ENCODE assay signal across 25 cellular contexts in the genomic region with DNA sequence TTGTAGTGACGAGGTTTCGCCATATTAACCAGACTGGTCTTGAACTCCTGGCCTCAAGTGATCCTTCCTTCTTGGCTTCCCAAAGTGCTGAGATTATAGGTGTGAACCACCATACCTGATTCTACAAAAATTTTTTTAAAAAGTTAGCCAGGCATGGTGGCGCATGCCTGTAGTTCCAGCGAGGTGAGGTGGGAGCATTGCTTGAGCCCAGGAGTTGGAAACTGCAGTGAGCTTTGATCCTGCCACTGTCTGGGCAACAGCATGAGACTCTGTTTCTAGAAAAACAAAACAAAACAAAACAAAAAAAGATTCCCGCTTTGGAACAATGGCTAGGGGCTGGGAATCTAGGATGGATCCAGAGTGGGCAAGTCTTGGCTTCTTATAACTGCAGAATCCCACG. TPM values are rescaled to one million over a fixed set of nuclear protein-coding genes. Genes with fewer than 3 reads are reported as not detected.
"Had no signal": no experiment of that assay in that cellular context is flagged by ENCODE, and none has a peak within 500 bp of the region (broad histone marks: within the 10 kb centered on the region; RNA-seq: fewer than 3 reads in every experiment).

No MANE protein-coding gene starts in this region.

- H3K27me3 Mint-ChIP-seq: stimulated activated memory B cell treated with anti-CD40 and anti-IgM and Interleukin-4, amounts not matched to agents 10 μg/mL and 1 μg/mL and 100 μg/mL, for 72 hours; stimulated activated naive CD8-positive, alpha-beta T cell treated with anti-CD3 and anti-CD28 coated beads, Interleukin-15, amount 100 ng/mL, for 72 hours had no signal

- H3K36me3 Mint-ChIP-seq: naive thymus-derived CD8-positive, alpha-beta T cell; stimulated activated memory B cell treated with anti-CD40 and anti-IgM and Interleukin-4, amounts not matched to agents 10 μg/mL and 1 μg/mL and 100 μg/mL, for 72 hours had no signal

- H3K4me3 Mint-ChIP-seq: naive thymus-derived CD8-positive, alpha-beta T cell; nephron; stimulated activated memory B cell treated with anti-CD40 and anti-IgM and Interleukin-4, amounts not matched to agents 10 μg/mL and 1 μg/mL and 100 μg/mL, for 72 hours; stimulated activated naive CD8-positive, alpha-beta T cell treated with anti-CD3 and anti-CD28 coated beads, Interleukin-15, amount 100 ng/mL, for 72 hours had no signal

- ATAC-seq: left cardiac atrium; left lung; lower lobe of right lung; naive thymus-derived CD8-positive, alpha-beta T cell; pancreas; right cardiac atrium; stimulated activated memory B cell treated with anti-CD40 and anti-IgM and Interleukin-4, amounts not matched to agents 10 μg/mL and 1 μg/mL and 100 μg/mL, for 72 hours; stimulated activated naive CD8-positive, alpha-beta T cell treated with anti-CD3 and anti-CD28 coated beads, Interleukin-15, amount 100 ng/mL, for 72 hours had no signal

- H3K9me3 Mint-ChIP-seq: nephron; stimulated activated memory B cell treated with anti-CD40 and anti-IgM and Interleukin-4, amounts not matched to agents 10 μg/mL and 1 μg/mL and 100 μg/mL, for 72 hours; stimulated activated naive CD8-positive, alpha-beta T cell treated with anti-CD3 and anti-CD28 coated beads, Interleukin-15, amount 100 ng/mL, for 72 hours had no signal

- H3K27ac Mint-ChIP-seq: naive thymus-derived CD8-positive, alpha-beta T cell; nephron; stimulated activated memory B cell treated with anti-CD40 and anti-IgM and Interleukin-4, amounts not matched to agents 10 μg/mL and 1 μg/mL and 100 μg/mL, for 72 hours had no signal

- H3K27ac ChIP-seq: left lung, lower lobe of right lung, pancreas, prostate gland, sigmoid colon, spleen, tibial nerve, upper lobe of left lung, vagina had no signal

- H3K9me3 ChIP-seq: left lung, lower lobe of right lung, pancreas, prostate gland, sigmoid colon, spleen, upper lobe of left lung, vagina had no signal

- H3K27me3 ChIP-seq: left lung, pancreas, spleen, tibial nerve, upper lobe of left lung, vagina had no signal

- H3K4me3 ChIP-seq: left lung, lower lobe of right lung, pancreas, prostate gland, sigmoid colon, spleen, tibial nerve, upper lobe of left lung, vagina had no signal

- DNase-seq: head of caudate nucleus; hypothalamus; kidney glomerular epithelial cell; left cardiac atrium; left lung; lower lobe of right lung; mammary epithelial cell; naive thymus-derived CD8-positive, alpha-beta T cell; nucleus accumbens; pancreas; retina; right cardiac atrium; sigmoid colon; small intestine; spleen; stimulated activated CD4-positive, alpha-beta T cell treated with anti-CD3 and anti-CD28 coated beads, Interleukin-4, amount 100 ng/mL, for 24 hours; stimulated activated naive CD4-positive, alpha-beta T cell treated with Interleukin-2 at 50 U/mL for 16 hours; stimulated activated naive CD8-positive, alpha-beta T cell treated with anti-CD3 and anti-CD28 coated beads, Interleukin-15, amount 100 ng/mL, for 72 hours; substantia nigra; upper lobe of left lung had no signal

- H3K36me3 ChIP-seq: left lung, lower lobe of right lung, pancreas, prostate gland, sigmoid colon, spleen, tibial nerve, upper lobe of left lung, vagina had no signal

- H3K4me1 Mint-ChIP-seq: naive thymus-derived CD8-positive, alpha-beta T cell; stimulated activated memory B cell treated with anti-CD40 and anti-IgM and Interleukin-4, amounts not matched to agents 10 μg/mL and 1 μg/mL and 100 μg/mL, for 72 hours; stimulated activated naive CD8-positive, alpha-beta T cell treated with anti-CD3 and anti-CD28 coated beads, Interleukin-15, amount 100 ng/mL, for 72 hours had no signal

- H3K4me1 ChIP-seq: left lung, lower lobe of right lung, pancreas, sigmoid colon, spleen, tibial nerve, upper lobe of left lung, vagina had no signal

RNA-seq across cellular contexts. Expression of a gene that starts 35.1 kb away (rescaled TPM):
- total RNA-seq: naive thymus-derived CD8-positive, alpha-beta T cell; right cardiac atrium; vagina had no signal
- polyA plus RNA-seq: mammary epithelial cell had no signal
